1 cellular context compared by ENCODE assay signal in the genomic region with DNA sequence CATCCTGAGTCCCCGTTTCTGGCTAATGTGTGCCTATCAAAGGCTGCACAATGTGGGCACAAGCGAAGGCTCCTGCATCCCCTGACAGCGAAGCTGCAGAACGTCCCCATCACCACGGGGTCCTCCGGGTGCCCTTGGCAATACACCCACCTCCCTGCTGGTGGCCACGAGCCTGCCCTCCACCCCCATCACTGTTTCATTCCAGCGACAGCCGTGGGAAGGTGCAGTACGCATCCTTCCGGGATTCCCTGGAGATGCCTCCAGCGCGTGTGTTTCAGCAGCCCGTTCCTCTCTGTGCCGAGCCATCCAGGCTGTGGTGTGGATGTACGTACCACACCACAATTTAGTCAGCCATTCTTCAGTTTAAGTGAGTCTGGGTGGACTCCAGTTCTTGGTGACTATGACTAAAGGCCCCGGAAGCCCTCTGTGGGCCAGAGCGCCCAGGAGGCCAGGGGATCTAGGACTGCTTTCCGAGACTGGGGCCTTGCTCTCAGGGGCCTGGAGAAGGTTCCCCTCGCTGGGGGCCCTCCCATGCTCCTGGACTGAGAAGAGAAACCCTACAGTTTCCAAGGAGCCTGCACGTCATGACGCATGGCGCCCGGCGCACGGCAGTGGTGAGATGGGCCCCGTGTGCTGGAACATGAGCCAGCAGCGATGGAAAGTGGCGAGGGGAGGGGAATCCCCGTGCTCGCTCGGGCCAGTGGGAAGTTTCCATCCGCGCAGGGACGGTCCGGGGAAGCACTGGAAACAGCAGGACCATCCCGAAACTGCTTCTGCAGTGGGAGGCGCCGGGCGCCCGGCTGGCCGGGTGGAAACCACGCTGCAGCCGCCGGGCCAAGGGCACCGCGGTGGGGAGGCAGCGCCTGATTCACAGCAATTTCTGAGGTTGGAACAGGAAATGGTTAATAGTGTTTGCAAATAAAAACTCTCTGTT.
TF ChIP-seq lines count a peak whose summit lies in the region.

No MANE protein-coding gene starts in this region.

TF ChIP-seq in GM23338, 12 proteins besides CTCF, POLR2A, EP300 and RAD21 (continued from another document):
- TF ChIP-seq, protein P1, sequence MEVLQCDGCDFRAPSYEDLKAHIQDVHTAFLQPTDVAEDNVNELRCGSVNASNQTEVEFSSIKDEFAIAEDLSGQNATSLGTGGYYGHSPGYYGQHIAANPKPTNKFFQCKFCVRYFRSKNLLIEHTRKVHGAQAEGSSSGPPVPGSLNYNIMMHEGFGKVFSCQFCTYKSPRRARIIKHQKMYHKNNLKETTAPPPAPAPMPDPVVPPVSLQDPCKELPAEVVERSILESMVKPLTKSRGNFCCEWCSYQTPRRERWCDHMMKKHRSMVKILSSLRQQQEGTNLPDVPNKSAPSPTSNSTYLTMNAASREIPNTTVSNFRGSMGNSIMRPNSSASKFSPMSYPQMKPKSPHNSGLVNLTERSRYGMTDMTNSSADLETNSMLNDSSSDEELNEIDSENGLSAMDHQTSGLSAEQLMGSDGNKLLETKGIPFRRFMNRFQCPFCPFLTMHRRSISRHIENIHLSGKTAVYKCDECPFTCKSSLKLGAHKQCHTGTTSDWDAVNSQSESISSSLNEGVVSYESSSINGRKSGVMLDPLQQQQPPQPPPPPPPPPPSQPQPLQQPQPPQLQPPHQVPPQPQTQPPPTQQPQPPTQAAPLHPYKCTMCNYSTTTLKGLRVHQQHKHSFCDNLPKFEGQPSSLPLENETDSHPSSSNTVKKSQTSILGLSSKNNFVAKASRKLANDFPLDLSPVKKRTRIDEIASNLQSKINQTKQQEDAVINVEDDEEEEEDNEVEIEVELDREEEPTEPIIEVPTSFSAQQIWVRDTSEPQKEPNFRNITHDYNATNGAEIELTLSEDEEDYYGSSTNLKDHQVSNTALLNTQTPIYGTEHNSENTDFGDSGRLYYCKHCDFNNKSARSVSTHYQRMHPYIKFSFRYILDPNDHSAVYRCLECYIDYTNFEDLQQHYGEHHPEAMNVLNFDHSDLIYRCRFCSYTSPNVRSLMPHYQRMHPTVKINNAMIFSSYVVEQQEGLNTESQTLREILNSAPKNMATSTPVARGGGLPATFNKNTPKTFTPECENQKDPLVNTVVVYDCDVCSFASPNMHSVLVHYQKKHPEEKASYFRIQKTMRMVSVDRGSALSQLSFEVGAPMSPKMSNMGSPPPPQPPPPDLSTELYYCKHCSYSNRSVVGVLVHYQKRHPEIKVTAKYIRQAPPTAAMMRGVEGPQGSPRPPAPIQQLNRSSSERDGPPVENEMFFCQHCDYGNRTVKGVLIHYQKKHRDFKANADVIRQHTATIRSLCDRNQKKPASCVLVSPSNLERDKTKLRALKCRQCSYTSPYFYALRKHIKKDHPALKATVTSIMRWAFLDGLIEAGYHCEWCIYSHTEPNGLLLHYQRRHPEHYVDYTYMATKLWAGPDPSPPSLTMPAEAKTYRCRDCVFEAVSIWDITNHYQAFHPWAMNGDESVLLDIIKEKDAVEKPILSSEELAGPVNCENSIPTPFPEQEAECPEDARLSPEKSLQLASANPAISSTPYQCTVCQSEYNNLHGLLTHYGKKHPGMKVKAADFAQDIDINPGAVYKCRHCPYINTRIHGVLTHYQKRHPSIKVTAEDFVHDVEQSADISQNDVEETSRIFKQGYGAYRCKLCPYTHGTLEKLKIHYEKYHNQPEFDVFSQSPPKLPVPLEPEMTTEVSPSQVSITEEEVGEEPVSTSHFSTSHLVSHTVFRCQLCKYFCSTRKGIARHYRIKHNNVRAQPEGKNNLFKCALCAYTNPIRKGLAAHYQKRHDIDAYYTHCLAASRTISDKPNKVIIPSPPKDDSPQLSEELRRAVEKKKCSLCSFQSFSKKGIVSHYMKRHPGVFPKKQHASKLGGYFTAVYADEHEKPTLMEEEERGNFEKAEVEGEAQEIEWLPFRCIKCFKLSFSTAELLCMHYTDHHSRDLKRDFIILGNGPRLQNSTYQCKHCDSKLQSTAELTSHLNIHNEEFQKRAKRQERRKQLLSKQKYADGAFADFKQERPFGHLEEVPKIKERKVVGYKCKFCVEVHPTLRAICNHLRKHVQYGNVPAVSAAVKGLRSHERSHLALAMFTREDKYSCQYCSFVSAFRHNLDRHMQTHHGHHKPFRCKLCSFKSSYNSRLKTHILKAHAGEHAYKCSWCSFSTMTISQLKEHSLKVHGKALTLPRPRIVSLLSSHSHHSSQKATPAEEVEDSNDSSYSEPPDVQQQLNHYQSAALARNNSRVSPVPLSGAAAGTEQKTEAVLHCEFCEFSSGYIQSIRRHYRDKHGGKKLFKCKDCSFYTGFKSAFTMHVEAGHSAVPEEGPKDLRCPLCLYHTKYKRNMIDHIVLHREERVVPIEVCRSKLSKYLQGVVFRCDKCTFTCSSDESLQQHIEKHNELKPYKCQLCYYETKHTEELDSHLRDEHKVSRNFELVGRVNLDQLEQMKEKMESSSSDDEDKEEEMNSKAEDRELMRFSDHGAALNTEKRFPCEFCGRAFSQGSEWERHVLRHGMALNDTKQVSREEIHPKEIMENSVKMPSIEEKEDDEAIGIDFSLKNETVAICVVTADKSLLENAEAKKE (CRISPR knock-in tag; IDR thresholded peaks at IDR 0.05) = no peak
- TF ChIP-seq STAT1 (IDR thresholded peaks at IDR 0.05; ENCODE audit: unreplicated experiment) = no peak
- no peak for TF ChIP-seq JUNB (IDR thresholded peaks at IDR 0.05; ENCODE audit: unreplicated experiment)
